In genomic region chr11:30326114-30326783, GRCh38 we compare ENCODE assay signal across 11 cellular contexts. TPM values are rescaled to one million over a fixed set of nuclear protein-coding genes. Genes with fewer than 3 reads are reported as not detected.
DNase-seq lines count a peak whose midpoint lies in the region; ATAC-seq and TF ChIP-seq lines count a peak whose summit lies in the region.
"Had no signal": no experiment of that assay in that cellular context is flagged by ENCODE, and none has a peak within 500 bp of the region (broad histone marks: within the 10 kb centered on the region; RNA-seq: fewer than 3 reads in every experiment).

No MANE protein-coding gene starts in this region.

- peaks cover 32% of the 10 kb centered on the region for H3K36me3 Mint-ChIP-seq in activated CD4-positive, alpha-beta T cell treated with anti-CD3 and anti-CD28 coated beads, Interleukin-2, amount 10 ng/mL, durations not matched to agents 7 days and 5 days (ENCODE audit: low read depth)
- peaks cover 8% of the 10 kb centered on the region for H3K36me3 Mint-ChIP-seq in type B pancreatic cell

- no peak overlapping the region for H3K9ac ChIP-seq in PC-3 (ENCODE audit: low read length)

- H3K27me3 ChIP-seq in PC-3 (ENCODE audit: low read length), result no peaks in the 10 kb centered on the region
- H3K27me3 ChIP-seq in brain microvascular endothelial cell (replicated peaks), result no peaks in the 10 kb centered on the region
- H3K27me3 ChIP-seq: ovary, Peyer's patch had no signal

- H3K9me3 Mint-ChIP-seq in activated CD4-positive, alpha-beta T cell treated with anti-CD3 and anti-CD28 coated beads, Interleukin-2, amount 10 ng/mL, durations not matched to agents 7 days and 5 days, result no peaks in the 10 kb centered on the region
- no peaks in the 10 kb centered on the region for H3K9me3 Mint-ChIP-seq in type B pancreatic cell

- H3K4me1 ChIP-seq in PC-3 (ENCODE audit: insufficient read depth, low read length), result peaks cover 18% of the 10 kb centered on the region

- no peaks in the 10 kb centered on the region for H3F3A ChIP-seq in PC-3 (ENCODE audit: low read length, unreplicated experiment)

- intact Hi-C loops in PC-3 (cut with micrococcal nuclease), result no loop called here

- H3K4me1 Mint-ChIP-seq in activated CD4-positive, alpha-beta T cell treated with anti-CD3 and anti-CD28 coated beads, Interleukin-2, amount 10 ng/mL, durations not matched to agents 7 days and 5 days, result peaks cover 64% of the 10 kb centered on the region
- H3K4me1 Mint-ChIP-seq in type B pancreatic cell (ENCODE audit: unreplicated experiment), result peaks cover 30% of the 10 kb centered on the region

- no TSS peak for BruUV-seq in PC-3 (replicated peaks; lab: Mats Ljungman, UMichigan)

- peaks cover 70% of the 10 kb centered on the region for H3K79me2 ChIP-seq in PC-3 (ENCODE audit: low read length)

- no peaks in the 10 kb centered on the region for H3K9me3 ChIP-seq in PC-3 (ENCODE audit: low read length)
- H3K9me3 ChIP-seq: ovary, Peyer's patch had no signal

- no peak overlapping the region for H2AFZ ChIP-seq in PC-3 (ENCODE audit: low read length)

- H3K27me3 Mint-ChIP-seq in activated CD4-positive, alpha-beta T cell treated with anti-CD3 and anti-CD28 coated beads, Interleukin-2, amount 10 ng/mL, durations not matched to agents 7 days and 5 days, result no peaks in the 10 kb centered on the region
- no peaks in the 10 kb centered on the region for H3K27me3 Mint-ChIP-seq in type B pancreatic cell

- in situ Hi-C loops in brain microvascular endothelial cell (cut with HindIII; ENCODE audit: low pct_ligation_motif_present, low sequenced_read_pairs), result no loop called here

- no peak overlapping the region for H3K4me2 ChIP-seq in PC-3 (ENCODE audit: low read length)

- H3K4me3 ChIP-seq in PC-3 (ENCODE audit: low read length) (no peak overlapping the region), brain microvascular endothelial cell (ENCODE audit: low read depth, low read length) (no peak overlapping the region)
- H3K4me3 ChIP-seq: ovary, Peyer's patch had no signal

- H3K36me3 ChIP-seq in PC-3 (ENCODE audit: low read depth, low read length), result peaks cover 5% of the 10 kb centered on the region; the same call in 1 of the 2 replicates
- no peaks in the 10 kb centered on the region for H3K36me3 ChIP-seq in brain microvascular endothelial cell (replicated peaks)
- H3K36me3 ChIP-seq: ovary had no signal

- no peaks in the 10 kb centered on the region for H3K9me2 ChIP-seq in PC-3 (replicated peaks; ENCODE audit: low read length)

- no peak for ATAC-seq in PC-3

- CTCF ChIA-PET in activated CD4-positive, alpha-beta T cell treated with anti-CD3 and anti-CD28 coated beads, Interleukin-2, amount 10 ng/mL, durations not matched to agents 7 days and 5 days (lab: Charles Lee), result interaction anchor here (1.3 kb wide), 1 partner anchor 10 kb away, joined by 6 read pairs; no protein-coding TSS in a partner anchor
- CTCF ChIA-PET in PC-3 (lab: Charles Lee), result no interaction called here

- H3K27ac ChIP-seq in PC-3 (ENCODE audit: low read length) (no peak overlapping the region), brain microvascular endothelial cell (peak overlapping the region; percentile 10)
- H3K27ac ChIP-seq: ovary had no signal

- POLR2A ChIA-PET in activated CD4-positive, alpha-beta T cell treated with anti-CD3 and anti-CD28 coated beads, Interleukin-2, amount 10 ng/mL, durations not matched to agents 7 days and 5 days (lab: Charles Lee), result no interaction called here
- POLR2A ChIA-PET in PC-3 (lab: Charles Lee; ENCODE audit: unreplicated experiment), result no interaction called here

- peak overlapping the region; percentile 88 for H3K27ac Mint-ChIP-seq in activated CD4-positive, alpha-beta T cell treated with anti-CD3 and anti-CD28 coated beads, Interleukin-2, amount 10 ng/mL, durations not matched to agents 7 days and 5 days
- H3K27ac Mint-ChIP-seq in type B pancreatic cell, result no peak overlapping the region

- DNase-seq in activated CD4-positive, alpha-beta T cell treated with anti-CD3 and anti-CD28 coated beads, Interleukin-2, amount 10 ng/mL, durations not matched to agents 7 days and 5 days, result no peak
- no peak for DNase-seq in activated CD4-positive, alpha-beta T cell treated with anti-CD3 and anti-CD28 coated beads for 1 hour
- DNase-seq in PC-3 (peak; percentile 9), brain microvascular endothelial cell (peak; percentile 43), renal cortical epithelial cell (ENCODE audit: low read depth) (peak; percentile 15), type B pancreatic cell (ENCODE audit: extremely low spot score, unreplicated experiment) (no peak), NCI-H510A (lab: John Stamatoyannopoulos, UW) (no peak)
- no peak for DNase-seq in activated effector memory CD4-positive, alpha-beta T cell treated with anti-CD3 and anti-CD28 coated beads, Interleukin-2, amount 50 U/mL, for 16 hours
- DNase-seq: effector CD8-positive, alpha-beta T cell; ovary; Peyer's patch had no signal

- peak overlapping the region; percentile 49 for H3K4me3 Mint-ChIP-seq in activated CD4-positive, alpha-beta T cell treated with anti-CD3 and anti-CD28 coated beads, Interleukin-2, amount 10 ng/mL, durations not matched to agents 7 days and 5 days
- H3K4me3 Mint-ChIP-seq in type B pancreatic cell, result no peak overlapping the region

- TF ChIP-seq CTCF in PC-3 (conservative IDR thresholded peaks at IDR 0.05; ENCODE audit: low read depth, low read length) (no peak), brain microvascular endothelial cell (IDR thresholded peaks at IDR 0.05; ENCODE audit: low read depth, low read length, missing control alignments) (no peak), type B pancreatic cell (conservative IDR thresholded peaks at IDR 0.05) (no peak)

- no peaks in the 10 kb centered on the region for H4K20me1 ChIP-seq in PC-3 (ENCODE audit: low read length)

RNA-seq across cellular contexts. Expression of gene ARL14EP, which starts 3.3 kb away (rescaled TPM):
- total RNA-seq in activated CD4-positive, alpha-beta T cell treated with anti-CD3 and anti-CD28 coated beads, Interleukin-2, amount 10 ng/mL, durations not matched to agents 7 days and 5 days, result 10 to 100 TPM; 36.5 to 47.6 TPM
- total RNA-seq in PC-3 (2014; rRNA removed) (8.4 and 10.7 TPM in 2 replicates), renal cortical epithelial cell (24.3 and 43.2 TPM in 2 replicates), type B pancreatic cell (ENCODE audit: low replicate concordance) (21.6 and 34.5 TPM in 2 replicates)

Comparison
In these comparisons a context has a peak if more than half of its experiments do, and no peak if none do; other contexts are left out.
1. DNase-seq: peak in PC-3 (single experiment), brain microvascular endothelial cell (single experiment) and renal cortical epithelial cell (single experiment); none in activated CD4-positive, alpha-beta T cell treated with anti-CD3 and anti-CD28 coated beads, Interleukin-2, amount 10 ng/mL, durations not matched to agents 7 days and 5 days (single experiment), activated CD4-positive, alpha-beta T cell treated with anti-CD3 and anti-CD28 coated beads for 1 hour (single experiment), type B pancreatic cell (single experiment), NCI-H510A (single experiment) and activated effector memory CD4-positive, alpha-beta T cell treated with anti-CD3 and anti-CD28 coated beads, Interleukin-2, amount 50 U/mL, for 16 hours (single experiment).